1 cellular context compared by ENCODE assay signal in genomic region chr17:42566873-42567573, GRCh38.
A peak's percentile ranks its signal among the peaks of the same experiment; 100 is the strongest.
TF ChIP-seq lines count a peak whose summit lies in the region.

TSS of gene MLX (plus strand) at chr17:42567100. CDS start at chr17:42567125, 25 bp downstream.

TF ChIP-seq in GM12878, 131 proteins besides CTCF, POLR2A, EP300 and RAD21 (continued from another document and continues in another):
- no peak for TF ChIP-seq PRDM15 (CRISPR knock-in tag; IDR thresholded peaks at IDR 0.05)
- peak; percentile 44; the same call in 1 of the 2 replicates for TF ChIP-seq GATAD2B (conservative IDR thresholded peaks at IDR 0.05; ENCODE audit: low read depth)
- peak; percentile 22; the same call in 1 of the 2 replicates for TF ChIP-seq CREB1 (IDR thresholded peaks at IDR 0.05; ENCODE audit: low read depth)
- TF ChIP-seq CBFB (IDR thresholded peaks at IDR 0.05; ENCODE audit: low read depth), result no peak
- peak; percentile 60; the same call in 1 of the 2 replicates for TF ChIP-seq NBN (IDR thresholded peaks at IDR 0.05)
- TF ChIP-seq ZZZ3 (IDR thresholded peaks at IDR 0.05; ENCODE audit: control insufficient read depth, insufficient read length, low read depth), result no peak
- no peak for TF ChIP-seq NFIC (IDR thresholded peaks at IDR 0.05; ENCODE audit: low read depth, low read length)
- no peak for TF ChIP-seq SKIL (IDR thresholded peaks at IDR 0.05; ENCODE audit: low read depth, poor library complexity, severe bottlenecking)
- TF ChIP-seq ZSCAN29 (IDR thresholded peaks at IDR 0.05), result no peak
- TF ChIP-seq CHD2 (IDR thresholded peaks at IDR 0.05; ENCODE audit: borderline replicate concordance, low read depth, low read length), result peak; percentile 60; the same call in 1 of the 2 replicates
- TF ChIP-seq ETV6 (conservative IDR thresholded peaks at IDR 0.05 in 1 of 2, IDR thresholded peaks at IDR 0.05 in 1 of 2; ENCODE audit: borderline replicate concordance in 1 of 2, low read depth in 1 of 2), result no peak
- no peak for TF ChIP-seq SIX5 (IDR thresholded peaks at IDR 0.05; ENCODE audit: low read depth, low read length, severe bottlenecking)
- peak; percentile 96 for TF ChIP-seq MAX (IDR thresholded peaks at IDR 0.05; ENCODE audit: low read depth, low read length)
- TF ChIP-seq YBX1 (IDR thresholded peaks at IDR 0.05), result no peak
- TF ChIP-seq ATF3 (IDR thresholded peaks at IDR 0.05; ENCODE audit: borderline replicate concordance, extremely low read depth, low read depth, low read length), result peak; percentile 92; the same call in 1 of the 2 replicates
- no peak for TF ChIP-seq E4F1 (IDR thresholded peaks at IDR 0.05; ENCODE audit: borderline replicate concordance, partially characterized antibody)
- TF ChIP-seq ZBTB4 (CRISPR knock-in tag; IDR thresholded peaks at IDR 0.05), result no peak; the same call in 1 of the 2 replicates
- no peak for TF ChIP-seq BCL11A (IDR thresholded peaks at IDR 0.05; ENCODE audit: low read depth, low read length)
- no peak for TF ChIP-seq RBBP5 (conservative IDR thresholded peaks at IDR 0.05)
- no peak for TF ChIP-seq SMAD5 (IDR thresholded peaks at IDR 0.05; ENCODE audit: low read depth)
- TF ChIP-seq RCOR1 (conservative IDR thresholded peaks at IDR 0.05; ENCODE audit: low read depth, low read length), result no peak
- TF ChIP-seq MEF2A (IDR thresholded peaks at IDR 0.05; ENCODE audit: insufficient read depth, low read depth, low read length), result no peak
- TF ChIP-seq RUNX3 (IDR thresholded peaks at IDR 0.05; ENCODE audit: low read length), result peak; percentile 35; the same call in 1 of the 2 replicates
- TF ChIP-seq BRCA1 (IDR thresholded peaks at IDR 0.05; ENCODE audit: low read depth, low read length), result peak; percentile 32; the same call in 1 of the 2 replicates
- peak; percentile 91 for TF ChIP-seq RAD51 (IDR thresholded peaks at IDR 0.05)
- TF ChIP-seq GABPA (IDR thresholded peaks at IDR 0.05; ENCODE audit: low read depth), result no peak
- TF ChIP-seq BCLAF1 (IDR thresholded peaks at IDR 0.05), result no peak
- TF ChIP-seq PML (IDR thresholded peaks at IDR 0.05; ENCODE audit: low read length), result no peak
- TF ChIP-seq ZBED1 (IDR thresholded peaks at IDR 0.05; ENCODE audit: borderline replicate concordance), result no peak; the same call in 1 of the 2 replicates
- no peak for TF ChIP-seq E2F8 (IDR thresholded peaks at IDR 0.05; ENCODE audit: low read depth, partially characterized antibody)
- TF ChIP-seq RELA (IDR thresholded peaks at IDR 0.05; ENCODE audit: borderline replicate concordance, partially characterized antibody), result peak; percentile 37
- no peak for TF ChIP-seq STAT1 (conservative IDR thresholded peaks at IDR 0.05)
- no peak for TF ChIP-seq TARDBP (IDR thresholded peaks at IDR 0.05; ENCODE audit: borderline replicate concordance)
- no peak for TF ChIP-seq MTA3 (IDR thresholded peaks at IDR 0.05; ENCODE audit: borderline replicate concordance, low read length)
- TF ChIP-seq CBX3 (IDR thresholded peaks at IDR 0.05; ENCODE audit: borderline replicate concordance, low read depth), result no peak
- TF ChIP-seq USF1 (IDR thresholded peaks at IDR 0.05; ENCODE audit: borderline replicate concordance, extremely low read length, insufficient read depth, low read depth, low read length), result peak; percentile 99
- TF ChIP-seq ZNF207 (IDR thresholded peaks at IDR 0.05; ENCODE audit: borderline replicate concordance), result 0 out of 2 replicates have a peak, but pooled peaks have one; percentile 23
- TF ChIP-seq ZNF217 (IDR thresholded peaks at IDR 0.05), result no peak
- peak; percentile 78 for TF ChIP-seq NRF1 (conservative IDR thresholded peaks at IDR 0.05; ENCODE audit: low read depth, low read length)
- TF ChIP-seq BCL3 (IDR thresholded peaks at IDR 0.05; ENCODE audit: borderline replicate concordance, insufficient read depth, low read depth, low read length, poor library complexity, severe bottlenecking), result no peak
- TF ChIP-seq NR2C1 (IDR thresholded peaks at IDR 0.05), result 0 out of 2 replicates have a peak, but pooled peaks have one; percentile 25
- TF ChIP-seq FOXK2 (IDR thresholded peaks at IDR 0.05), result no peak
